Comparison of ENCODE assay signal across 8 cellular contexts in genomic region chr16:11103301-11103700, GRCh38.
DNase-seq lines count a peak whose midpoint lies in the region; ATAC-seq and TF ChIP-seq lines count a peak whose summit lies in the region.
"Not testable (repeated sequence)": the region's sequence is repeated elsewhere in the genome, so short reads cannot be mapped to it uniquely, and the experiment has no call there.

No MANE protein-coding gene starts in this region.

- H3K9ac ChIP-seq in BLaER1; OCI-LY1 (ENCODE audit: low read length); mesenchymal stem cell (ENCODE audit: low read length): not testable (repeated sequence)

- not testable (repeated sequence) for H2BK15ac ChIP-seq in mesenchymal stem cell (ENCODE audit: low read depth, poor library complexity, severe bottlenecking)

- H3K27me3 ChIP-seq in BLaER1; OCI-LY1 (ENCODE audit: insufficient read depth, low read length); mesenchymal stem cell (ENCODE audit: control insufficient read depth in 1 of 2, insufficient read depth in 1 of 2, low read length in 2 of 2): not testable (repeated sequence)

- POLR2A ChIA-PET in activated CD4-positive, alpha-beta memory T cell treated with anti-CD3 and anti-CD28 coated beads for 36 hours (lab: Charles Lee): interaction anchor here (1.2 kb wide), 1 partner anchor 138 kb away, joined by 3 read pairs; no protein-coding TSS in a partner anchor

- not testable (repeated sequence) for H3K79me2 ChIP-seq in OCI-LY1 (ENCODE audit: insufficient read depth, low read length)

- not testable (repeated sequence) for H2BK5ac ChIP-seq in mesenchymal stem cell (ENCODE audit: low read depth, low read length, poor library complexity, severe bottlenecking)

- not testable (repeated sequence) for H3K27me3 Mint-ChIP-seq in HFFc6 (ENCODE audit: insufficient read depth); activated CD4-positive, alpha-beta memory T cell treated with anti-CD3 and anti-CD28 coated beads for 36 hours; activated T-helper 17 cell treated with anti-CD3 and anti-CD28 coated beads, Interleukin-2, amount 50 U/mL, for 72 hours; dendritic cell treated with granulocyte-macrophage colony-stimulating factor and Interleukin-4, amounts not matched to agents 40 ng/mL and 50 ng/mL, for 4 days; stimulated activated naive B cell treated with anti-CD40 and anti-IgM and Interleukin-4, amounts not matched to agents 10 μg/mL and 1 μg/mL and 100 μg/mL, for 72 hours

- H2BK120ac ChIP-seq in mesenchymal stem cell (ENCODE audit: low read depth, low read length): not testable (repeated sequence)

- H3K4me1 ChIP-seq in BLaER1 (peaks cover 31% of the 10 kb centered on the region), OCI-LY1 (ENCODE audit: insufficient read depth, low read length, severe bottlenecking) (peaks cover 73% of the 10 kb centered on the region), mesenchymal stem cell (ENCODE audit: control insufficient read depth, insufficient read depth, low read depth, low read length) (peaks cover 39% of the 10 kb centered on the region)

- H3K23ac ChIP-seq in mesenchymal stem cell (ENCODE audit: low read length in 2 of 2): not testable (repeated sequence)

- peak overlapping the region; percentile 67 to 88 for H3K18ac ChIP-seq in mesenchymal stem cell (ENCODE audit: low read depth in 1 of 2, low read length in 2 of 2)

- not testable (repeated sequence) for H3K9me3 ChIP-seq in BLaER1; OCI-LY1 (ENCODE audit: low read length); mesenchymal stem cell (ENCODE audit: control insufficient read depth, low read length)

- not testable (repeated sequence) for H3K4me3 Mint-ChIP-seq in HFFc6; activated CD4-positive, alpha-beta memory T cell treated with anti-CD3 and anti-CD28 coated beads for 36 hours; dendritic cell treated with granulocyte-macrophage colony-stimulating factor and Interleukin-4, amounts not matched to agents 40 ng/mL and 50 ng/mL, for 4 days; stimulated activated naive B cell treated with anti-CD40 and anti-IgM and Interleukin-4, amounts not matched to agents 10 μg/mL and 1 μg/mL and 100 μg/mL, for 72 hours
- H3K4me3 Mint-ChIP-seq in activated T-helper 17 cell treated with anti-CD3 and anti-CD28 coated beads, Interleukin-2, amount 50 U/mL, for 72 hours: peak overlapping the region; percentile 78

- over 99% methylated on average over 5 of the region's 5 CpGs for WGBS in mesenchymal stem cell

- not testable (repeated sequence) for H3K4me2 ChIP-seq in BLaER1; OCI-LY1 (ENCODE audit: low read length); mesenchymal stem cell (ENCODE audit: low read length, poor library complexity, severe bottlenecking)

- not testable (repeated sequence) for H3K79me1 ChIP-seq in mesenchymal stem cell (replicated peaks; ENCODE audit: low read length, poor library complexity, severe bottlenecking)

- H3K27ac ChIP-seq in BLaER1 (0 out of 2 replicates have a peak overlapping the region, but pooled peaks have one; percentile 18), OCI-LY1 (ENCODE audit: low read depth, low read length, poor library complexity, severe bottlenecking) (peak overlapping the region; percentile 97)
- H3K27ac ChIP-seq in mesenchymal stem cell (ENCODE audit: low read length, poor library complexity, severe bottlenecking): not testable (repeated sequence)

- H3K9me3 Mint-ChIP-seq in HFFc6; activated CD4-positive, alpha-beta memory T cell treated with anti-CD3 and anti-CD28 coated beads for 36 hours; activated T-helper 17 cell treated with anti-CD3 and anti-CD28 coated beads, Interleukin-2, amount 50 U/mL, for 72 hours; dendritic cell treated with granulocyte-macrophage colony-stimulating factor and Interleukin-4, amounts not matched to agents 40 ng/mL and 50 ng/mL, for 4 days; stimulated activated naive B cell treated with anti-CD40 and anti-IgM and Interleukin-4, amounts not matched to agents 10 μg/mL and 1 μg/mL and 100 μg/mL, for 72 hours: not testable (repeated sequence)

- not testable (repeated sequence) for ATAC-seq in activated T-helper 17 cell treated with anti-CD3 and anti-CD28 coated beads, Interleukin-2, amount 50 U/mL, for 72 hours (replicated peaks); stimulated activated naive B cell treated with anti-CD40 and anti-IgM and Interleukin-4, amounts not matched to agents 10 μg/mL and 1 μg/mL and 100 μg/mL, for 72 hours (replicated peaks)

- not testable (repeated sequence) for H3K4me3 ChIP-seq in BLaER1; OCI-LY1 (ENCODE audit: low read depth, low read length, poor library complexity, severe bottlenecking); mesenchymal stem cell (ENCODE audit: insufficient read depth in 1 of 2, low read depth in 1 of 2, low read length in 2 of 2)

- not testable (repeated sequence) for H3K9me2 ChIP-seq in OCI-LY1 (ENCODE audit: low read depth, low read length)

- H2AK5ac ChIP-seq in mesenchymal stem cell (ENCODE audit: low read length, severe bottlenecking): not testable (repeated sequence)

- H3K36me3 ChIP-seq in BLaER1: peaks cover 29% of the 10 kb centered on the region
- H3K36me3 ChIP-seq in OCI-LY1 (ENCODE audit: insufficient read depth, low read length): not testable (repeated sequence)
- peaks cover under 1 to 14% of the 10 kb centered on the region in 2 experiments for H3K36me3 ChIP-seq in mesenchymal stem cell (ENCODE audit: control insufficient read depth in 1 of 2, insufficient read depth in 2 of 2, low read depth in 1 of 2, low read length in 2 of 2)

- H3K4me1 Mint-ChIP-seq in HFFc6 (ENCODE audit: low read depth): peaks cover 88% of the 10 kb centered on the region
- peaks cover 75% of the 10 kb centered on the region for H3K4me1 Mint-ChIP-seq in activated CD4-positive, alpha-beta memory T cell treated with anti-CD3 and anti-CD28 coated beads for 36 hours (ENCODE audit: low read depth)
- peaks cover 38% of the 10 kb centered on the region for H3K4me1 Mint-ChIP-seq in activated T-helper 17 cell treated with anti-CD3 and anti-CD28 coated beads, Interleukin-2, amount 50 U/mL, for 72 hours
- peaks cover 69% of the 10 kb centered on the region for H3K4me1 Mint-ChIP-seq in dendritic cell treated with granulocyte-macrophage colony-stimulating factor and Interleukin-4, amounts not matched to agents 40 ng/mL and 50 ng/mL, for 4 days (ENCODE audit: low read depth)
- peaks cover 51 to 87% of the 10 kb centered on the region in 2 donors for H3K4me1 Mint-ChIP-seq in stimulated activated naive B cell treated with anti-CD40 and anti-IgM and Interleukin-4, amounts not matched to agents 10 μg/mL and 1 μg/mL and 100 μg/mL, for 72 hours

- H4K20me1 ChIP-seq in BLaER1; OCI-LY1 (ENCODE audit: insufficient read depth, low read length): not testable (repeated sequence)

- peak overlapping the region; percentile 36; the same call in 1 of the 2 replicates for H3K27ac Mint-ChIP-seq in HFFc6
- H3K27ac Mint-ChIP-seq in activated CD4-positive, alpha-beta memory T cell treated with anti-CD3 and anti-CD28 coated beads for 36 hours: peak overlapping the region; percentile 69
- peak overlapping the region; percentile 24 for H3K27ac Mint-ChIP-seq in activated T-helper 17 cell treated with anti-CD3 and anti-CD28 coated beads, Interleukin-2, amount 50 U/mL, for 72 hours
- H3K27ac Mint-ChIP-seq in dendritic cell treated with granulocyte-macrophage colony-stimulating factor and Interleukin-4, amounts not matched to agents 40 ng/mL and 50 ng/mL, for 4 days: peak overlapping the region; percentile 73
- H3K27ac Mint-ChIP-seq in stimulated activated naive B cell treated with anti-CD40 and anti-IgM and Interleukin-4, amounts not matched to agents 10 μg/mL and 1 μg/mL and 100 μg/mL, for 72 hours: peak overlapping the region; percentile 87

- CTCF ChIA-PET in activated CD4-positive, alpha-beta memory T cell treated with anti-CD3 and anti-CD28 coated beads for 36 hours (lab: Charles Lee): interaction anchor here (3.7 kb wide), 1 partner anchor 10 kb away, joined by 23 read pairs; no protein-coding TSS in a partner anchor

- H2BK12ac ChIP-seq in mesenchymal stem cell (ENCODE audit: low read length in 2 of 2): peak overlapping the region; percentile 85 to 91

- not testable (repeated sequence) for H3K14ac ChIP-seq in mesenchymal stem cell (ENCODE audit: low read length in 2 of 2)

- TF ChIP-seq CTCF in HFFc6 (IDR thresholded peaks at IDR 0.05); OCI-LY1 (IDR thresholded peaks at IDR 0.05; ENCODE audit: low read length): not testable (repeated sequence)

- H3K36me3 Mint-ChIP-seq in HFFc6 (ENCODE audit: low read depth); activated CD4-positive, alpha-beta memory T cell treated with anti-CD3 and anti-CD28 coated beads for 36 hours; activated T-helper 17 cell treated with anti-CD3 and anti-CD28 coated beads, Interleukin-2, amount 50 U/mL, for 72 hours (ENCODE audit: low read depth): not testable (repeated sequence)
- peaks cover 38% of the 10 kb centered on the region for H3K36me3 Mint-ChIP-seq in dendritic cell treated with granulocyte-macrophage colony-stimulating factor and Interleukin-4, amounts not matched to agents 40 ng/mL and 50 ng/mL, for 4 days (ENCODE audit: low read depth)
- peaks cover 41 to 69% of the 10 kb centered on the region in 2 donors for H3K36me3 Mint-ChIP-seq in stimulated activated naive B cell treated with anti-CD40 and anti-IgM and Interleukin-4, amounts not matched to agents 10 μg/mL and 1 μg/mL and 100 μg/mL, for 72 hours

- not testable (repeated sequence) for H4K8ac ChIP-seq in mesenchymal stem cell (ENCODE audit: low read length)

- H2AFZ ChIP-seq in OCI-LY1 (ENCODE audit: low read length); mesenchymal stem cell (ENCODE audit: low read depth, low read length): not testable (repeated sequence)

- H3F3A ChIP-seq in OCI-LY1 (ENCODE audit: insufficient read depth, low read length): not testable (repeated sequence)

- not testable (repeated sequence) for DNase-seq in HFFc6; activated CD4-positive, alpha-beta memory T cell treated with anti-CD3 and anti-CD28 coated beads for 36 hours; mesenchymal stem cell; stimulated activated naive B cell treated with anti-CD40 and anti-IgM and Interleukin-4, amounts not matched to agents 10 μg/mL and 1 μg/mL and 100 μg/mL, for 72 hours

- intact Hi-C loops in activated CD4-positive, alpha-beta memory T cell treated with anti-CD3 and anti-CD28 coated beads for 36 hours (cut with micrococcal nuclease): loop anchor here (5.0 kb wide), 1 partner anchor 74 kb away; no protein-coding TSS in a partner anchor
- intact Hi-C loops in dendritic cell treated with granulocyte-macrophage colony-stimulating factor and Interleukin-4, amounts not matched to agents 40 ng/mL and 50 ng/mL, for 4 days (cut with micrococcal nuclease): not testable (repeated sequence)

- H3K4ac ChIP-seq in mesenchymal stem cell (ENCODE audit: low read depth in 1 of 2, low read length in 2 of 2): peak overlapping the region in 1 of 2 experiments; percentile 70

- peak overlapping the region; percentile 97 for H4K91ac ChIP-seq in mesenchymal stem cell (ENCODE audit: low read length)

Comparison
In these comparisons a context has a peak if more than half of its experiments do, and no peak if none do; other contexts are left out.
1. H3K27ac Mint-ChIP-seq: peak in every context shown above with its lines; median percentile 87 in stimulated activated naive B cell treated with anti-CD40 and anti-IgM and Interleukin-4, amounts not matched to agents 10 μg/mL and 1 μg/mL and 100 μg/mL, for 72 hours; 73 in dendritic cell treated with granulocyte-macrophage colony-stimulating factor and Interleukin-4, amounts not matched to agents 40 ng/mL and 50 ng/mL, for 4 days; 69 in activated CD4-positive, alpha-beta memory T cell treated with anti-CD3 and anti-CD28 coated beads for 36 hours; 36 in HFFc6; 24 in activated T-helper 17 cell treated with anti-CD3 and anti-CD28 coated beads, Interleukin-2, amount 50 U/mL, for 72 hours.